9 cellular contexts compared by ENCODE assay signal in genomic region chr10:110221044-110221720, GRCh38. TPM values are rescaled to one million over a fixed set of nuclear protein-coding genes. Genes with fewer than 3 reads are reported as not detected.
DNase-seq lines count a peak whose midpoint lies in the region; ATAC-seq and TF ChIP-seq lines count a peak whose summit lies in the region.
"Had no signal": no experiment of that assay in that cellular context is flagged by ENCODE, and none has a peak within 500 bp of the region (broad histone marks: within the 10 kb centered on the region; RNA-seq: fewer than 3 reads in every experiment).

No MANE protein-coding gene starts in this region.

- H3K27ac Mint-ChIP-seq in activated naive CD4-positive, alpha-beta T cell treated with anti-CD3 and anti-CD28 coated beads, Interleukin-2, amount 50 U/mL, for 24 hours = no peak overlapping the region
- peak overlapping the region; percentile 95 for H3K27ac Mint-ChIP-seq in mesothelial cell of epicardium

- H3K36me3 Mint-ChIP-seq in activated naive CD4-positive, alpha-beta T cell treated with anti-CD3 and anti-CD28 coated beads, Interleukin-2, amount 50 U/mL, for 24 hours = no peaks in the 10 kb centered on the region
- H3K36me3 Mint-ChIP-seq in mesothelial cell of epicardium = no peaks in the 10 kb centered on the region

- no peak for ATAC-seq in HG03469 (IDR thresholded peaks at IDR 0.05; ENCODE audit: unreplicated experiment)

- H3K9me3 Mint-ChIP-seq in activated naive CD4-positive, alpha-beta T cell treated with anti-CD3 and anti-CD28 coated beads, Interleukin-2, amount 50 U/mL, for 24 hours = no peaks in the 10 kb centered on the region
- no peaks in the 10 kb centered on the region for H3K9me3 Mint-ChIP-seq in mesothelial cell of epicardium

- 77% methylated on average over 4 of the region's 4 CpGs for WGBS in urinary bladder

- H3K4me1 Mint-ChIP-seq in activated naive CD4-positive, alpha-beta T cell treated with anti-CD3 and anti-CD28 coated beads, Interleukin-2, amount 50 U/mL, for 24 hours = peaks cover 54% of the 10 kb centered on the region
- H3K4me1 Mint-ChIP-seq in mesothelial cell of epicardium = peaks cover 26% of the 10 kb centered on the region

- H3K27me3 Mint-ChIP-seq in activated naive CD4-positive, alpha-beta T cell treated with anti-CD3 and anti-CD28 coated beads, Interleukin-2, amount 50 U/mL, for 24 hours = no peaks in the 10 kb centered on the region
- no peaks in the 10 kb centered on the region for H3K27me3 Mint-ChIP-seq in mesothelial cell of epicardium (ENCODE audit: low read depth)

- peaks cover 1% of the 10 kb centered on the region for H3K4me1 ChIP-seq in urinary bladder (ENCODE audit: insufficient read depth)

- no peak for DNase-seq in activated naive CD4-positive, alpha-beta T cell treated with Interleukin-2 at 50 U/mL for 16 hours
- DNase-seq in cardiac fibroblast (ENCODE audit: low read depth in 2 of 2) = no peak
- no peak for DNase-seq in mesothelial cell of epicardium (ENCODE audit: low spot score in 2 of 2, unreplicated experiment in 2 of 2)
- no peak for DNase-seq in NCI-H187 treated with DMSO at 0.1 percent for 48 hours (lab: John Stamatoyannopoulos, UW)
- DNase-seq in DMS79 treated with DMSO at 0.1 percent for 48 hours (lab: John Stamatoyannopoulos, UW) = no peak
- DNase-seq: DMS53 had no signal

- peak overlapping the region; percentile 37 to 56 for H3K4me3 ChIP-seq in cardiac fibroblast (replicated peaks in 1 of 2; ENCODE audit: low read depth in 2 of 2, low read length in 2 of 2)
- H3K4me3 ChIP-seq in urinary bladder (ENCODE audit: low read depth, low read length) = no peak overlapping the region

- no peak for TF ChIP-seq CTCF in cardiac fibroblast (IDR thresholded peaks at IDR 0.05; ENCODE audit: low read depth, low read length)
- no peak for TF ChIP-seq CTCF in mesothelial cell of epicardium (IDR thresholded peaks at IDR 0.05; ENCODE audit: unreplicated experiment)

- H3K36me3 ChIP-seq in urinary bladder (ENCODE audit: insufficient read depth) = no peaks in the 10 kb centered on the region

- peak overlapping the region; percentile 80 for H3K27ac ChIP-seq in urinary bladder (ENCODE audit: low read depth)

- H3K4me3 Mint-ChIP-seq in activated naive CD4-positive, alpha-beta T cell treated with anti-CD3 and anti-CD28 coated beads, Interleukin-2, amount 50 U/mL, for 24 hours = peak overlapping the region; percentile 77
- H3K4me3 Mint-ChIP-seq in mesothelial cell of epicardium = peak overlapping the region; percentile 71

RNA-seq across cellular contexts. Expression of gene MXI1, which starts 13.8 kb away (rescaled TPM):
- total RNA-seq in mesothelial cell of epicardium (28.3 to 32.7 TPM (median 30.6 TPM) in 3 replicates), urinary bladder (30.7 TPM)
- 51.6 TPM for polyA plus RNA-seq in urinary bladder
